In the genomic region with DNA sequence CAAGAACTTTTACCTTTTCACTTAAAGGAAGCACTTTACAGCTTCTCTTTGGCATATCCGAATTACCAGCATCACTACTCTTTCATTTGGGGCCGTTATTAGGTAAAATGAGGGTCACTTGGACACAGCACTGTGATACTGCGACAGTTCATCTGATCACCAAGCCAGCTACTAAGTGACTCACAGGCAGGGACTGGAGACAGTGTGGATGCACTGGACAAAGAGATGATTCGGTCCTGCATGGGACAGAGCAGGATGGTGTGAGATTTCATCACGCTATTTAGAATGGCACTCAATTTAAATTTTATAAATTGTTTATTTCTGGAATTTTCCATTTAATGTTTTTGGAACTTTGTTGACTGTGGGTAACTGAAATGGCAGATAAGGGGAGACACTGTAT, we compare ENCODE assay signal across 18 cellular contexts. TPM values are rescaled to one million over a fixed set of nuclear protein-coding genes. Genes with fewer than 3 reads are reported as not detected.
"Had no signal": no experiment of that assay in that cellular context is flagged by ENCODE, and none has a peak within 500 bp of the region (broad histone marks: within the 10 kb centered on the region; RNA-seq: fewer than 3 reads in every experiment).

No MANE protein-coding gene starts in this region.

- H2AFZ ChIP-seq: hepatocyte had no signal

- H3K4me2 ChIP-seq: hepatocyte had no signal

- DNase-seq: activated CD4-positive, alpha-beta T cell treated with anti-CD3 and anti-CD28 coated beads, Interleukin-2, amount 50 U/mL, for 48 hours; activated gamma-delta T cell; dermis blood vessel endothelial cell; effector memory CD8-positive, alpha-beta T cell; esophagus squamous epithelium; foreskin fibroblast; left cardiac atrium; posterior cingulate gyrus; retina; stimulated activated CD4-positive, alpha-beta T cell treated with anti-CD3 and anti-CD28 coated beads, Interleukin-12 subunit alpha, Interleukin-12 subunit beta, amount 100 ng/mL, for 4 hours; stimulated activated CD4-positive, alpha-beta T cell treated with anti-CD3 and anti-CD28 coated beads, Interleukin-1b, Interleukin-23, amount 100 ng/mL, for 48 hours; stimulated activated naive CD4-positive, alpha-beta T cell treated with Interleukin-2 at 50 U/mL for 16 hours; T-helper 17 cell; upper lobe of right lung had no signal

- H3K9me3 ChIP-seq: ascending aorta, esophagus squamous epithelium, suprapubic skin, upper lobe of right lung had no signal

- ATAC-seq: effector memory CD8-positive, alpha-beta T cell; left cardiac atrium; natural killer cell treated with Interleukin-12 subunit alpha and Interleukin-12 subunit beta and Interleukin-15 and Interleukin-18, amount 100 ng/mL, for 72 hours; T-helper 17 cell had no signal

- H3K4me1 ChIP-seq: upper lobe of right lung had no signal

- H3K4me3 ChIP-seq: ascending aorta, esophagus squamous epithelium, hepatocyte, suprapubic skin, upper lobe of right lung had no signal

- H3K27me3 ChIP-seq: ascending aorta, esophagus squamous epithelium, hepatocyte, suprapubic skin, upper lobe of right lung had no signal

- H3K27ac ChIP-seq: ascending aorta, esophagus squamous epithelium, hepatocyte, suprapubic skin, upper lobe of right lung had no signal

- H3K36me3 ChIP-seq: ascending aorta, esophagus squamous epithelium, suprapubic skin, upper lobe of right lung had no signal

RNA-seq across cellular contexts. Expression of a gene that starts 17.9 kb away (rescaled TPM):
- total RNA-seq: natural killer cell treated with Interleukin-12 subunit alpha and Interleukin-12 subunit beta and Interleukin-15 and Interleukin-18, amount 100 ng/mL, for 72 hours; T-helper 17 cell had no signal
